In the genomic region with DNA sequence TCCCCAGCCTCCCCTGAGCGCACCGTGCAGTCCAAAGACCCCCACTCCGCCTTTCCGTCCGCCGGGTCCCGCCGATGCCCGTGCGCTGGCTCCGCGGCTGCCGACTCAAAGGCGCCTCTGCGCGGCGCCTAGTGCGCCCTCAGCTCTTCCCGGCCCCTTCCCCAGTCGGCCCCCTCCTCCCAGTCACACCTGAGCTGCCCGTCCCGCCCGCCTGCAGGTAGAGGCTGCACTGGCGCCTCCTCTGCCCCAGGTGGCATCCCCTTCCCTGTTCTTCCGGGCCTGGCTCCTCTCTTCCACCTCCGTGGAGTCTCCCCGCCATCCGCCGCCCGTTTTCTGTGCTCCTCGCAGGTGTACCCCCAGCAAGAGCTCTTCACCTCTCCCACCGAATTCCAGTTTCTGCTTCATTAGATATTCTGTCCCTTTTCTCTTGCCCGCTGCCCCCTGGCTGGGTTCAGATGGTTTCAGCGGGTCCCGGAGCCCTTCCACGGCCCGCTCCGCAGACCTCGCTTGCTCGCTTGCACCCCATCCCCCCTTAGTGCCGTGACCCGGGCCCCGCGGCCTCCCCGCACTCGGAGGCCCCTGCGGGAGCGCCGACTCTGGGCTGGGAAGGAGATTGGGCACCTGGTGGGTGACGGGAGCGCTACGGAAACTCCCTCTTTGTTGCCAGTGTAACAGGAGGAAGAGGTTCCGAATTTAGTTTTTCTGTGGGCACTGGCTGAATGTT, we compare ENCODE assay signal across 8 cellular contexts. TPM values are rescaled to one million over a fixed set of nuclear protein-coding genes. Genes with fewer than 3 reads are reported as not detected.
A peak's percentile ranks its signal among the peaks of the same experiment; 100 is the strongest.
DNase-seq lines count a peak whose midpoint lies in the region; ATAC-seq, FAIRE-seq and TF ChIP-seq lines count a peak whose summit lies in the region.

No MANE protein-coding gene starts in this region.

- DNase-seq in SIG-M5 treated with dmso at 0.1 percent for 504 hours (lab: John Stamatoyannopoulos, UW; ENCODE audit: unreplicated experiment) (peak; percentile 43), SIG-M5 (lab: John Stamatoyannopoulos, UW) (no peak), NCI-H510A treated with DMSO at 0.1 percent for 48 hours (lab: John Stamatoyannopoulos, UW) (peak; percentile 59), activated T-cell treated with anti-CD3 and anti-CD28 coated beads for 1 hour (ENCODE audit: low read depth) (peak; percentile 19), endothelial cell of umbilical vein (ENCODE audit: low read depth, low spot score) (peak; percentile 11)
- DNase-seq in stimulated activated CD8-positive, alpha-beta memory T cell treated with anti-CD3 and anti-CD28 coated beads, Interleukin-4, amount 100 ng/mL, for 48 hours, result peak; percentile 45

- peak overlapping the region; percentile 50 for H3K27ac ChIP-seq in endothelial cell of umbilical vein (ENCODE audit: insufficient read depth, low read depth, low read length)

- FAIRE-seq in endothelial cell of umbilical vein (lab: Jason Lieb, UNC), result no peak

- peak overlapping the region; percentile 91 for H3K4me2 ChIP-seq in endothelial cell of umbilical vein (ENCODE audit: insufficient read depth, low read length)

- H3K4me1 ChIP-seq in endothelial cell of umbilical vein (ENCODE audit: control insufficient read depth, extremely low read depth, insufficient read depth, low read length), result peaks cover 28% of the 10 kb centered on the region
- H3K4me1 ChIP-seq in mononuclear cell (ENCODE audit: insufficient read depth, low read length), result peaks cover 24% of the 10 kb centered on the region

- dilution Hi-C loops in endothelial cell of umbilical vein (cut with MboI; ENCODE audit: extremely low pct_ligation_motif_present, low sequenced_read_pairs), result no loop called here

- peak overlapping the region; percentile 78 for H2AFZ ChIP-seq in endothelial cell of umbilical vein (ENCODE audit: low read depth, low read length)

- H3K4me3 ChIP-seq in endothelial cell of umbilical vein (replicated peaks in 1 of 3; ENCODE audit: insufficient read depth in 1 of 3, low read depth in 1 of 3, low read length in 3 of 3), result peak overlapping the region; percentile 69 to 90 (median 72)
- peak overlapping the region; percentile 60 for H3K4me3 ChIP-seq in mononuclear cell (ENCODE audit: low read length)

- peaks cover 12% of the 10 kb centered on the region for H3K79me2 ChIP-seq in endothelial cell of umbilical vein (ENCODE audit: control insufficient read depth, insufficient read depth, low read length)

- intact Hi-C loops in endothelial cell of umbilical vein (cut with micrococcal nuclease), result loop anchor here (1.0 to 5.0 kb wide), 9 partner anchors 54 to 483 kb away; partner anchors contain the start of genes ABCA1, FKTN and NIPSNAP3B

- H3K9me1 ChIP-seq in endothelial cell of umbilical vein (replicated peaks; ENCODE audit: control insufficient read depth, extremely low read depth, insufficient read depth, low read length), result no peaks in the 10 kb centered on the region

- H3K36me3 ChIP-seq in endothelial cell of umbilical vein (ENCODE audit: control insufficient read depth in 2 of 2, extremely low read depth in 1 of 2, insufficient read depth in 2 of 2, low read length in 2 of 2), result no peaks in the 10 kb centered on the region

- H4K20me1 ChIP-seq in endothelial cell of umbilical vein (replicated peaks; ENCODE audit: control insufficient read depth, extremely low read depth, insufficient read depth, low read length), result no peaks in the 10 kb centered on the region

- peak overlapping the region; percentile 91 for H3K9ac ChIP-seq in endothelial cell of umbilical vein (replicated peaks; ENCODE audit: extremely low read depth, insufficient read depth, low read length)

- peak in 1 of 2 donors; percentile 1 for TF ChIP-seq CTCF in endothelial cell of umbilical vein (IDR thresholded peaks at IDR 0.05; ENCODE audit: extremely low read depth in 1 of 2, insufficient read depth in 1 of 2, low read depth in 1 of 2, low read length in 2 of 2)

- BruUV-seq in endothelial cell of umbilical vein (replicated peaks; lab: Mats Ljungman, UMichigan), result no TSS peak

- CTCF ChIA-PET in endothelial cell of umbilical vein (lab: Charles Lee), result interaction anchor here (0.6 to 1.7 kb wide), 6 partner anchors 11 to 382 kb away, joined by 3 to 5 read pairs (median 4); no protein-coding TSS in a partner anchor

- POLR2A ChIA-PET in endothelial cell of umbilical vein (lab: Charles Lee), result interaction anchor here (1.4 kb wide), 1 partner anchor 52 kb away, joined by 5 read pairs; no protein-coding TSS in a partner anchor

- no peaks in the 10 kb centered on the region for H3K27me3 ChIP-seq in endothelial cell of umbilical vein (ENCODE audit: control insufficient read depth in 2 of 2, insufficient read depth in 2 of 2, low read length in 2 of 2)
- H3K27me3 ChIP-seq in mononuclear cell (ENCODE audit: insufficient read depth, low read length), result no peaks in the 10 kb centered on the region

- peak; percentile 14 for ATAC-seq in HG03097 (IDR thresholded peaks at IDR 0.05; ENCODE audit: low FRiP score, unreplicated experiment)

- no peak for TF ChIP-seq POLR2A in endothelial cell of umbilical vein (IDR thresholded peaks at IDR 0.05; ENCODE audit: low read depth, low read length)

- no peaks in the 10 kb centered on the region for H3K9me3 ChIP-seq in endothelial cell of umbilical vein (replicated peaks; ENCODE audit: control insufficient read depth, insufficient read depth, low read length)
- no peaks in the 10 kb centered on the region for H3K9me3 ChIP-seq in mononuclear cell (ENCODE audit: low read depth, low read length)

TF ChIP-seq in endothelial cell of umbilical vein, 7 proteins besides CTCF, POLR2A, EP300 and RAD21:
- TF ChIP-seq EZH2 (IDR thresholded peaks at IDR 0.05; ENCODE audit: borderline replicate concordance, low read depth, low read length, severe bottlenecking) (no peak), POLR2AphosphoS5 (IDR thresholded peaks at IDR 0.05; ENCODE audit: insufficient read depth, low read depth, low read length) (no peak)

RNA-seq across cellular contexts. Expression of gene SLC44A1, which starts 0.7 kb away (rescaled TPM):
- total RNA-seq in endothelial cell of umbilical vein (35.3 and 37.7 TPM in 2 replicates), mononuclear cell (8.2 TPM)
- polyA plus RNA-seq in endothelial cell of umbilical vein, result 11.5 and 16.1 TPM in 2 replicates
- 11.7 and 11.9 TPM in 2 replicates for polyA plus RNA-seq in endothelial cell of umbilical vein (2011; cell fraction: cytosol; rRNA removed)
- 7.6 and 7.7 TPM in 2 replicates for polyA plus RNA-seq in endothelial cell of umbilical vein (2011; cell fraction: nucleus; rRNA removed)
- polyA plus RNA-seq in endothelial cell of umbilical vein (2012), result 22.3 and 33.0 TPM in 2 replicates
- polyA minus RNA-seq in endothelial cell of umbilical vein, result 94.4 and 104 TPM in 2 replicates
- polyA minus RNA-seq in endothelial cell of umbilical vein (2011; cell fraction: cytosol; rRNA and poly(A)+ RNA removed), result 23.4 TPM
- 21.3 and 36.9 TPM in 2 replicates for polyA minus RNA-seq in endothelial cell of umbilical vein (2011; cell fraction: nucleus; rRNA and poly(A)+ RNA removed)
